In genomic region chr5:34914671-34915138, GRCh38 we compare ENCODE assay signal across 1 cellular context.
TF ChIP-seq lines count a peak whose summit lies in the region.

No MANE protein-coding gene starts in this region.

TF ChIP-seq in HCT116, 20 proteins besides CTCF, POLR2A, EP300 and RAD21 (continued from another document):
- TF ChIP-seq EZH2phosphoT487 (IDR thresholded peaks at IDR 0.05; ENCODE audit: borderline replicate concordance) (no peak), MAX (IDR thresholded peaks at IDR 0.05) (no peak), CEBPB (IDR thresholded peaks at IDR 0.05; ENCODE audit: low read depth) (no peak), EGR1 (IDR thresholded peaks at IDR 0.05; ENCODE audit: low read depth) (no peak), ZBTB33 (IDR thresholded peaks at IDR 0.05; ENCODE audit: extremely low read depth, insufficient replicate concordance, low read length) (no peak), ELF1 (IDR thresholded peaks at IDR 0.05; ENCODE audit: borderline replicate concordance, low read depth) (no peak), SP1 (IDR thresholded peaks at IDR 0.05; ENCODE audit: low read depth) (no peak)
